26 cellular contexts compared by ENCODE assay signal in genomic region chr5:64835266-64835665, GRCh38.
"Had no signal": no experiment of that assay in that cellular context is flagged by ENCODE, and none has a peak within 500 bp of the region (broad histone marks: within the 10 kb centered on the region; RNA-seq: fewer than 3 reads in every experiment).

No MANE protein-coding gene starts in this region.

- H3K27me3 ChIP-seq: neural progenitor cell, pancreas, right lobe of liver, sigmoid colon, thyroid gland, tibial nerve, upper lobe of left lung, vagina had no signal

- H3K4me1 ChIP-seq: pancreas, prostate gland, right lobe of liver, thyroid gland, vagina had no signal

- H3K4me3 ChIP-seq: neural progenitor cell, pancreas, prostate gland, right lobe of liver, sigmoid colon, thoracic aorta, thyroid gland, tibial nerve, upper lobe of left lung, vagina had no signal

- DNase-seq: naive thymus-derived CD4-positive, alpha-beta T cell; natural killer cell; occipital lobe; pancreas; retina; right cardiac atrium; right lobe of liver; sigmoid colon; small intestine; stimulated activated CD4-positive, alpha-beta T cell treated with anti-CD3 and anti-CD28 coated beads, Interleukin-12 subunit alpha, Interleukin-12 subunit beta, amount 100 ng/mL, for 4 hours; stimulated activated CD4-positive, alpha-beta T cell treated with anti-CD3 and anti-CD28 coated beads, Interleukin-1b, Interleukin-23, amount 100 ng/mL, for 48 hours; stimulated activated CD4-positive, alpha-beta T cell treated with anti-CD3 and anti-CD28 coated beads, Interleukin-4, amount 100 ng/mL, for 1 hour; stimulated activated CD4-positive, alpha-beta T cell treated with anti-CD3 and anti-CD28 coated beads, Interleukin-4, amount 100 ng/mL, for 4 hours; stimulated activated CD8-positive, alpha-beta memory T cell treated with anti-CD3 and anti-CD28 coated beads, Interleukin-4, amount 100 ng/mL, for 48 hours; stimulated activated naive CD4-positive, alpha-beta T cell; stimulated activated naive CD8-positive, alpha-beta T cell treated with anti-CD3 and anti-CD28 coated beads, Interleukin-15, amount 100 ng/mL, for 72 hours; stimulated activated naive CD8-positive, alpha-beta T cell treated with anti-CD3 and anti-CD28 coated beads, Interleukin-15, Interleukin-2, amounts not matched to agents 100 U/mL and 50 U/mL, for 24 hours; substantia nigra; thyroid gland; trophoblast cell; upper lobe of left lung had no signal

- H3K9me3 ChIP-seq: pancreas, prostate gland, right lobe of liver, sigmoid colon, thoracic aorta, thyroid gland, tibial nerve, upper lobe of left lung, vagina had no signal

- H3K27ac ChIP-seq: neural progenitor cell, pancreas, prostate gland, right lobe of liver, thoracic aorta, thyroid gland, tibial nerve, upper lobe of left lung, vagina had no signal

- H2AFZ ChIP-seq: neural progenitor cell had no signal

- H3K36me3 ChIP-seq: neural progenitor cell, pancreas, prostate gland, right lobe of liver, sigmoid colon, thoracic aorta, thyroid gland, tibial nerve, upper lobe of left lung, vagina had no signal
